ENCODE assay signal across 9 cellular contexts in genomic region chr2:74690571-74690970, GRCh38. TPM values are rescaled to one million over a fixed set of nuclear protein-coding genes. Genes with fewer than 3 reads are reported as not detected.
DNase-seq lines count a peak whose midpoint lies in the region; ATAC-seq, FAIRE-seq and TF ChIP-seq lines count a peak whose summit lies in the region.
"Had no signal": no experiment of that assay in that cellular context is flagged by ENCODE, and none has a peak within 500 bp of the region (broad histone marks: within the 10 kb centered on the region; RNA-seq: fewer than 3 reads in every experiment).

No MANE protein-coding gene starts in this region.

- H3K27ac Mint-ChIP-seq in activated CD8-positive, alpha-beta memory T cell treated with anti-CD3 and anti-CD28 coated beads, Interleukin-2, amount 10 ng/mL, durations not matched to agents 7 days and 5 days, result no peak overlapping the region
- no peak overlapping the region for H3K27ac Mint-ChIP-seq in mesothelial cell of epicardium
- H3K27ac Mint-ChIP-seq: dendritic cell treated with granulocyte-macrophage colony-stimulating factor and Interleukin-4, amounts not matched to agents 40 ng/mL and 50 ng/mL, for 4 days had no signal

- no peak overlapping the region for H3K4me3 Mint-ChIP-seq in activated CD8-positive, alpha-beta memory T cell treated with anti-CD3 and anti-CD28 coated beads, Interleukin-2, amount 10 ng/mL, durations not matched to agents 7 days and 5 days
- no peak overlapping the region for H3K4me3 Mint-ChIP-seq in mesothelial cell of epicardium
- H3K4me3 Mint-ChIP-seq: dendritic cell treated with granulocyte-macrophage colony-stimulating factor and Interleukin-4, amounts not matched to agents 40 ng/mL and 50 ng/mL, for 4 days had no signal

- peak; percentile 62 for FAIRE-seq in endothelial cell of umbilical vein (lab: Jason Lieb, UNC)

- dilution Hi-C loops in endothelial cell of umbilical vein (cut with MboI; ENCODE audit: extremely low pct_ligation_motif_present, low sequenced_read_pairs), result no loop called here

- H3K9me1 ChIP-seq in endothelial cell of umbilical vein (replicated peaks; ENCODE audit: control insufficient read depth, extremely low read depth, insufficient read depth, low read length), result no peaks in the 10 kb centered on the region

- no peaks in the 10 kb centered on the region for H3K79me2 ChIP-seq in endothelial cell of umbilical vein (ENCODE audit: control insufficient read depth, insufficient read depth, low read length)

- no peak overlapping the region for H3K4me2 ChIP-seq in endothelial cell of umbilical vein (ENCODE audit: insufficient read depth, low read length)

- H3K27ac ChIP-seq in endothelial cell of umbilical vein (ENCODE audit: insufficient read depth, low read depth, low read length), result no peak overlapping the region

- H2AFZ ChIP-seq in endothelial cell of umbilical vein (ENCODE audit: low read depth, low read length), result no peak overlapping the region

- no peaks in the 10 kb centered on the region for H3K36me3 ChIP-seq in endothelial cell of umbilical vein (ENCODE audit: control insufficient read depth in 2 of 2, extremely low read depth in 1 of 2, insufficient read depth in 2 of 2, low read length in 2 of 2)

- CTCF ChIA-PET in activated CD8-positive, alpha-beta memory T cell treated with anti-CD3 and anti-CD28 coated beads, Interleukin-2, amount 10 ng/mL, durations not matched to agents 7 days and 5 days (lab: Charles Lee), result interaction anchor here (0.8 to 1.6 kb wide), 5 partner anchors 11 to 375 kb away, joined by 3 to 5 read pairs (median 3); partner anchors contain the start of gene HK2
- CTCF ChIA-PET in endothelial cell of umbilical vein (lab: Charles Lee), result interaction anchor here (0.6 to 3.0 kb wide), 29 partner anchors 9 to 718 kb away, joined by 3 to 87 read pairs (median 4); partner anchors contain the start of gene HK2

- H3K36me3 Mint-ChIP-seq in activated CD8-positive, alpha-beta memory T cell treated with anti-CD3 and anti-CD28 coated beads, Interleukin-2, amount 10 ng/mL, durations not matched to agents 7 days and 5 days, result no peaks in the 10 kb centered on the region
- H3K36me3 Mint-ChIP-seq in mesothelial cell of epicardium, result no peaks in the 10 kb centered on the region

- no peak for TF ChIP-seq POLR2A in endothelial cell of umbilical vein (IDR thresholded peaks at IDR 0.05; ENCODE audit: low read depth, low read length)

- no peaks in the 10 kb centered on the region for H4K20me1 ChIP-seq in endothelial cell of umbilical vein (replicated peaks; ENCODE audit: control insufficient read depth, extremely low read depth, insufficient read depth, low read length)

- H3K4me1 ChIP-seq in endothelial cell of umbilical vein (ENCODE audit: control insufficient read depth, extremely low read depth, insufficient read depth, low read length), result no peaks in the 10 kb centered on the region

- peaks cover 9% of the 10 kb centered on the region for H3K27me3 Mint-ChIP-seq in activated CD8-positive, alpha-beta memory T cell treated with anti-CD3 and anti-CD28 coated beads, Interleukin-2, amount 10 ng/mL, durations not matched to agents 7 days and 5 days
- peaks cover 40% of the 10 kb centered on the region for H3K27me3 Mint-ChIP-seq in mesothelial cell of epicardium (ENCODE audit: low read depth)

- TF ChIP-seq CTCF in endothelial cell of umbilical vein (IDR thresholded peaks at IDR 0.05; ENCODE audit: extremely low read depth in 1 of 2, insufficient read depth in 1 of 2, low read depth in 1 of 2, low read length in 2 of 2) (peak; percentile 61 to 65), mesothelial cell of epicardium (IDR thresholded peaks at IDR 0.05; ENCODE audit: unreplicated experiment) (peak; percentile 42)

- no peaks in the 10 kb centered on the region for H3K9me3 Mint-ChIP-seq in activated CD8-positive, alpha-beta memory T cell treated with anti-CD3 and anti-CD28 coated beads, Interleukin-2, amount 10 ng/mL, durations not matched to agents 7 days and 5 days (ENCODE audit: low read depth)
- H3K9me3 Mint-ChIP-seq in mesothelial cell of epicardium, result peaks cover 3% of the 10 kb centered on the region
- H3K9me3 Mint-ChIP-seq: dendritic cell treated with granulocyte-macrophage colony-stimulating factor and Interleukin-4, amounts not matched to agents 40 ng/mL and 50 ng/mL, for 4 days had no signal

- POLR2A ChIA-PET in endothelial cell of umbilical vein (lab: Charles Lee), result no interaction called here

- H3K9ac ChIP-seq in endothelial cell of umbilical vein (replicated peaks; ENCODE audit: extremely low read depth, insufficient read depth, low read length), result no peak overlapping the region

- no peak for DNase-seq in activated CD8-positive, alpha-beta memory T cell treated with anti-CD3 and anti-CD28 coated beads, Interleukin-2, amount 10 ng/mL, durations not matched to agents 7 days and 5 days
- DNase-seq in activated CD8-positive, alpha-beta memory T cell treated with anti-CD3 and anti-CD28 coated beads for 24 hours, result no peak
- DNase-seq in LoVo (ENCODE audit: low spot score) (peak; percentile 61), RKO (ENCODE audit: low spot score) (peak; percentile 73), endothelial cell of umbilical vein (ENCODE audit: low read depth, low spot score) (peak; percentile 68), mesothelial cell of epicardium (ENCODE audit: low spot score in 2 of 2, unreplicated experiment in 2 of 2) (no peak)

- no peaks in the 10 kb centered on the region for H3K9me3 ChIP-seq in endothelial cell of umbilical vein (replicated peaks; ENCODE audit: control insufficient read depth, insufficient read depth, low read length)

- BruUV-seq in endothelial cell of umbilical vein (replicated peaks; lab: Mats Ljungman, UMichigan), result no TSS peak

- H3K4me3 ChIP-seq in endothelial cell of umbilical vein (replicated peaks in 1 of 3; ENCODE audit: insufficient read depth in 1 of 3, low read depth in 1 of 3, low read length in 3 of 3), result no peak overlapping the region

- intact Hi-C loops in endothelial cell of umbilical vein (cut with micrococcal nuclease), result loop anchor here (1.0 to 2.0 kb wide), 4 partner anchors 25 to 714 kb away; no protein-coding TSS in a partner anchor

- peak; percentile 64 for ATAC-seq in activated CD8-positive, alpha-beta memory T cell treated with anti-CD3 and anti-CD28 coated beads, Interleukin-2, amount 10 ng/mL, durations not matched to agents 7 days and 5 days
- peak; percentile 71 for ATAC-seq in GM21423 (IDR thresholded peaks at IDR 0.05; ENCODE audit: unreplicated experiment)
- no peak for ATAC-seq in HG03460 (IDR thresholded peaks at IDR 0.05; ENCODE audit: unreplicated experiment)

- peaks cover 22% of the 10 kb centered on the region in 2 experiments for H3K27me3 ChIP-seq in endothelial cell of umbilical vein (ENCODE audit: control insufficient read depth in 2 of 2, insufficient read depth in 2 of 2, low read length in 2 of 2)

- H3K4me1 Mint-ChIP-seq in activated CD8-positive, alpha-beta memory T cell treated with anti-CD3 and anti-CD28 coated beads, Interleukin-2, amount 10 ng/mL, durations not matched to agents 7 days and 5 days, result no peaks in the 10 kb centered on the region
- H3K4me1 Mint-ChIP-seq in mesothelial cell of epicardium, result no peaks in the 10 kb centered on the region

TF ChIP-seq in endothelial cell of umbilical vein, 7 proteins besides CTCF, POLR2A, EP300 and RAD21:
- TF ChIP-seq MAX (IDR thresholded peaks at IDR 0.05; ENCODE audit: insufficient read depth, insufficient read length) (no peak), FOS (IDR thresholded peaks at IDR 0.05; ENCODE audit: borderline replicate concordance, insufficient read depth, low read length) (no peak), JUN (IDR thresholded peaks at IDR 0.05; ENCODE audit: borderline replicate concordance, insufficient read depth, insufficient read length, low read depth) (no peak), GATA2 (IDR thresholded peaks at IDR 0.05; ENCODE audit: insufficient read depth, insufficient read length, low read depth, low read length) (no peak), POLR2AphosphoS5 (IDR thresholded peaks at IDR 0.05; ENCODE audit: insufficient read depth, low read depth, low read length) (no peak), EZH2 (IDR thresholded peaks at IDR 0.05; ENCODE audit: borderline replicate concordance, low read depth, low read length, severe bottlenecking) (no peak), MYC (IDR thresholded peaks at IDR 0.05; ENCODE audit: low read depth, low read length) (no peak)

RNA-seq across cellular contexts. Expression of gene SEMA4F, which starts 36.5 kb away (rescaled TPM):
- 1 to 10 TPM; 4.1 to 6.8 TPM for total RNA-seq in activated CD8-positive, alpha-beta memory T cell treated with anti-CD3 and anti-CD28 coated beads, Interleukin-2, amount 10 ng/mL, durations not matched to agents 7 days and 5 days
- total RNA-seq in endothelial cell of umbilical vein (5.9 and 6.0 TPM in 2 replicates), mesothelial cell of epicardium (17.5 to 19.8 TPM (median 18.1 TPM) in 3 replicates)
- polyA plus RNA-seq in endothelial cell of umbilical vein, result 4.9 and 5.3 TPM in 2 replicates
- polyA plus RNA-seq in endothelial cell of umbilical vein (2011; cell fraction: cytosol; rRNA removed), result 3.6 and 3.9 TPM in 2 replicates
- polyA plus RNA-seq in endothelial cell of umbilical vein (2011; cell fraction: nucleus; rRNA removed), result 5.4 and 6.4 TPM in 2 replicates
- polyA plus RNA-seq in endothelial cell of umbilical vein (2012), result 2.5 and 3.4 TPM in 2 replicates
- polyA minus RNA-seq in endothelial cell of umbilical vein, result 6.3 and 6.5 TPM in 2 replicates
- 1.5 TPM for polyA minus RNA-seq in endothelial cell of umbilical vein (2011; cell fraction: cytosol; rRNA and poly(A)+ RNA removed)
- polyA minus RNA-seq in endothelial cell of umbilical vein (2011; cell fraction: nucleus; rRNA and poly(A)+ RNA removed), result 1.6 and 2.1 TPM in 2 replicates

RNA-seq across cellular contexts. Expression of gene M1AP, which starts 42.4 kb away (rescaled TPM):
- not detected for total RNA-seq in activated CD8-positive, alpha-beta memory T cell treated with anti-CD3 and anti-CD28 coated beads, Interleukin-2, amount 10 ng/mL, durations not matched to agents 7 days and 5 days
- total RNA-seq in endothelial cell of umbilical vein (not detected in 2 replicates), mesothelial cell of epicardium (7.4 to 7.9 TPM (median 7.7 TPM) in 3 replicates)
- polyA plus RNA-seq in endothelial cell of umbilical vein, result 0.04 TPM in 1 of 2 replicates, not detected in the other
- not detected in 2 replicates for polyA plus RNA-seq in endothelial cell of umbilical vein (2011; cell fraction: cytosol; rRNA removed)
- polyA plus RNA-seq in endothelial cell of umbilical vein (2011; cell fraction: nucleus; rRNA removed), result not detected in 2 replicates
- polyA plus RNA-seq in endothelial cell of umbilical vein (2012), result not detected in 2 replicates
- polyA minus RNA-seq in endothelial cell of umbilical vein, result not detected in 2 replicates
- polyA minus RNA-seq in endothelial cell of umbilical vein (2011; cell fraction: cytosol; rRNA and poly(A)+ RNA removed), result not detected
- not detected in 2 replicates for polyA minus RNA-seq in endothelial cell of umbilical vein (2011; cell fraction: nucleus; rRNA and poly(A)+ RNA removed)

Comparison
In these comparisons a context has a peak if more than half of its experiments do, and no peak if none do; other contexts are left out.
1. DNase-seq: peak in LoVo (single experiment), RKO (single experiment) and endothelial cell of umbilical vein (single experiment); none in activated CD8-positive, alpha-beta memory T cell treated with anti-CD3 and anti-CD28 coated beads, Interleukin-2, amount 10 ng/mL, durations not matched to agents 7 days and 5 days (single experiment), activated CD8-positive, alpha-beta memory T cell treated with anti-CD3 and anti-CD28 coated beads for 24 hours (single experiment) and mesothelial cell of epicardium (0 of 2).